1 cellular context compared by ENCODE assay signal in the genomic region with DNA sequence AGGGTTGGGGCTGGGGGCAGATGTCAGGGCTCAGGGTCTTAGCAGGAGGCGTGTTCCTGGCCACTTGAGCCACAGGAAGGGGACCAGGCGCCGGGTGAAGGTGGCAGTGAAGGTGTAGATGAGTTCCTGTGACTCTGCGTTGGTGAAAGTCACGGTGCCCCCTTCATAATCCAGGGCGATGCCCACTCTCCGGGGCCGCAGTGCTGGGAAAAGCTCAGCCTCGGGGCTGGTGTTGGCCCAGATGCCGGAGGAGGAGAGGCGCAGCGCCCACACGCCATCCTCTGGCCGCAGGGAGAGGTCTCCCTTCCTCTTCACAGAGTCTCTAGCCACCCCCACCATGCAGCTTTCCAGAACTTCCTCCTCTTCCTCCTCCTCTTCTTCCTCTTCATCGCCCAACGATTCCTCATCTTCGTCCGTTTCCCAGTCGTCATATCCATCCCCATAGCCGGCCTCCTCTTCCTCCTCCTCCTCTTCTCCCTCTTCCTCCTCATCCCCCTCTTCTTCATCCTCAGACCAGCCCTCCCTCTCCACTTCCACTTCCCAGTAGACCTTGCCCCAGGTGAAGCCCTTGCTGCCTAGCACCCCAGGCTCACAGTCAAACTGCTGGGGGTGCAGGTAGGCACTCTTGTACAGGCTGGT.
TF ChIP-seq lines count a peak whose summit lies in the region.

No MANE protein-coding gene starts in this region.

TF ChIP-seq in HEK293, 187 proteins besides CTCF, POLR2A, EP300 and RAD21:
- TF ChIP-seq ZFHX2 (tag by site-specific recombination; conservative IDR thresholded peaks at IDR 0.05): 0 out of 2 replicates have a peak, but pooled peaks have one; percentile 28
- no peak for TF ChIP-seq HOXA7 (CRISPR knock-in tag; IDR thresholded peaks at IDR 0.05; ENCODE audit: borderline replicate concordance)
- TF ChIP-seq, protein P1, sequence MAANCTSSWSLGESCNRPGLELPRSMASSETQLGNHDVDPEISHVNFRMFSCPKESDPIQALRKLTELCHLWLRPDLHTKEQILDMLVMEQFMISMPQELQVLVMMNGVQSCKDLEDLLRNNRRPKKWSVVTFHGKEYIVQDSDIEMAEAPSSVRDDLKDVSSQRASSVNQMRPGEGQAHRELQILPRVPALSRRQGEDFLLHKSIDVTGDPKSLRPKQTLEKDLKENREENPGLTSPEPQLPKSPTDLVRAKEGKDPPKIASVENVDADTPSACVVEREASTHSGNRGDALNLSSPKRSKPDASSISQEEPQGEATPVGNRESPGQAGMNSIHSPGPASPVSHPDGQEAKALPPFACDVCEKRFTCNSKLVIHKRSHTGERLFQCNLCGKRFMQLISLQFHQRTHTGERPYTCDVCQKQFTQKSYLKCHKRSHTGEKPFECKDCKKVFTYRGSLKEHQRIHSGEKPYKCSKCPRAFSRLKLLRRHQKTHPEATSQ (tag by site-specific recombination; IDR thresholded peaks at IDR 0.05): no peak
- TF ChIP-seq, protein P2, sequence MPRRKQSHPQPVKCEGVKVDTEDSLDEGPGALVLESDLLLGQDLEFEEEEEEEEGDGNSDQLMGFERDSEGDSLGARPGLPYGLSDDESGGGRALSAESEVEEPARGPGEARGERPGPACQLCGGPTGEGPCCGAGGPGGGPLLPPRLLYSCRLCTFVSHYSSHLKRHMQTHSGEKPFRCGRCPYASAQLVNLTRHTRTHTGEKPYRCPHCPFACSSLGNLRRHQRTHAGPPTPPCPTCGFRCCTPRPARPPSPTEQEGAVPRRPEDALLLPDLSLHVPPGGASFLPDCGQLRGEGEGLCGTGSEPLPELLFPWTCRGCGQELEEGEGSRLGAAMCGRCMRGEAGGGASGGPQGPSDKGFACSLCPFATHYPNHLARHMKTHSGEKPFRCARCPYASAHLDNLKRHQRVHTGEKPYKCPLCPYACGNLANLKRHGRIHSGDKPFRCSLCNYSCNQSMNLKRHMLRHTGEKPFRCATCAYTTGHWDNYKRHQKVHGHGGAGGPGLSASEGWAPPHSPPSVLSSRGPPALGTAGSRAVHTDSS (tag by site-specific recombination; IDR thresholded peaks at IDR 0.05): peak; percentile 97
TF ChIP-seq in HEK293: peak in this region for 2.
